In genomic region chr11:58963551-58964075, GRCh38 we compare ENCODE assay signal across 1 cellular context.
TF ChIP-seq lines count a peak whose summit lies in the region.

No MANE protein-coding gene starts in this region.

TF ChIP-seq in WTC11, 78 proteins besides CTCF, POLR2A, EP300 and RAD21 (continued from another document):
- peak; percentile 84; the same call in 1 of the 2 replicates for TF ChIP-seq FOXP4 (CRISPR knock-in tag; IDR thresholded peaks at IDR 0.05)
- TF ChIP-seq TEAD1 (CRISPR knock-in tag; IDR thresholded peaks at IDR 0.05) = 0 out of 2 replicates have a peak, but pooled peaks have one; percentile 11
- peak; percentile 78 for TF ChIP-seq NFYB (CRISPR knock-in tag; conservative IDR thresholded peaks at IDR 0.05; ENCODE audit: low read depth)
- no peak for TF ChIP-seq HMGXB4 (CRISPR knock-in tag; IDR thresholded peaks at IDR 0.05)
- TF ChIP-seq E2F1 (CRISPR knock-in tag; IDR thresholded peaks at IDR 0.05) = 0 out of 2 replicates have a peak, but pooled peaks have one; percentile 45
- TF ChIP-seq FOXP1 (CRISPR knock-in tag; IDR thresholded peaks at IDR 0.05; ENCODE audit: borderline replicate concordance) = peak; percentile 61; the same call in 1 of the 2 replicates
- no peak for TF ChIP-seq JAZF1 (CRISPR knock-in tag; IDR thresholded peaks at IDR 0.05)
- TF ChIP-seq, protein P1, sequence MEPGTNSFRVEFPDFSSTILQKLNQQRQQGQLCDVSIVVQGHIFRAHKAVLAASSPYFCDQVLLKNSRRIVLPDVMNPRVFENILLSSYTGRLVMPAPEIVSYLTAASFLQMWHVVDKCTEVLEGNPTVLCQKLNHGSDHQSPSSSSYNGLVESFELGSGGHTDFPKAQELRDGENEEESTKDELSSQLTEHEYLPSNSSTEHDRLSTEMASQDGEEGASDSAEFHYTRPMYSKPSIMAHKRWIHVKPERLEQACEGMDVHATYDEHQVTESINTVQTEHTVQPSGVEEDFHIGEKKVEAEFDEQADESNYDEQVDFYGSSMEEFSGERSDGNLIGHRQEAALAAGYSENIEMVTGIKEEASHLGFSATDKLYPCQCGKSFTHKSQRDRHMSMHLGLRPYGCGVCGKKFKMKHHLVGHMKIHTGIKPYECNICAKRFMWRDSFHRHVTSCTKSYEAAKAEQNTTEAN (CRISPR knock-in tag; IDR thresholded peaks at IDR 0.05) = 0 out of 2 replicates have a peak, but pooled peaks have one; percentile 50
- TF ChIP-seq STAT6 (CRISPR knock-in tag; conservative IDR thresholded peaks at IDR 0.05; ENCODE audit: low read depth) = no peak
- TF ChIP-seq, protein P2, sequence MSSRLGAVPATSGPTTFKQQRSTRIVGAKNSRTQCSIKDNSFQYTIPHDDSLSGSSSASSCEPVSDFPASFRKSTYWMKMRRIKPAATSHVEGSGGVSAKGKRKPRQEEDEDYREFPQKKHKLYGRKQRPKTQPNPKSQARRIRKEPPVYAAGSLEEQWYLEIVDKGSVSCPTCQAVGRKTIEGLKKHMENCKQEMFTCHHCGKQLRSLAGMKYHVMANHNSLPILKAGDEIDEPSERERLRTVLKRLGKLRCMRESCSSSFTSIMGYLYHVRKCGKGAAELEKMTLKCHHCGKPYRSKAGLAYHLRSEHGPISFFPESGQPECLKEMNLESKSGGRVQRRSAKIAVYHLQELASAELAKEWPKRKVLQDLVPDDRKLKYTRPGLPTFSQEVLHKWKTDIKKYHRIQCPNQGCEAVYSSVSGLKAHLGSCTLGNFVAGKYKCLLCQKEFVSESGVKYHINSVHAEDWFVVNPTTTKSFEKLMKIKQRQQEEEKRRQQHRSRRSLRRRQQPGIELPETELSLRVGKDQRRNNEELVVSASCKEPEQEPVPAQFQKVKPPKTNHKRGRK (CRISPR knock-in tag; IDR thresholded peaks at IDR 0.05; ENCODE audit: borderline replicate concordance) = 0 out of 2 replicates have a peak, but pooled peaks have one; percentile 28
- no peak for TF ChIP-seq NFATC4 (CRISPR knock-in tag; IDR thresholded peaks at IDR 0.05)
